Comparison of ENCODE assay signal across 1 cellular context in the genomic region with DNA sequence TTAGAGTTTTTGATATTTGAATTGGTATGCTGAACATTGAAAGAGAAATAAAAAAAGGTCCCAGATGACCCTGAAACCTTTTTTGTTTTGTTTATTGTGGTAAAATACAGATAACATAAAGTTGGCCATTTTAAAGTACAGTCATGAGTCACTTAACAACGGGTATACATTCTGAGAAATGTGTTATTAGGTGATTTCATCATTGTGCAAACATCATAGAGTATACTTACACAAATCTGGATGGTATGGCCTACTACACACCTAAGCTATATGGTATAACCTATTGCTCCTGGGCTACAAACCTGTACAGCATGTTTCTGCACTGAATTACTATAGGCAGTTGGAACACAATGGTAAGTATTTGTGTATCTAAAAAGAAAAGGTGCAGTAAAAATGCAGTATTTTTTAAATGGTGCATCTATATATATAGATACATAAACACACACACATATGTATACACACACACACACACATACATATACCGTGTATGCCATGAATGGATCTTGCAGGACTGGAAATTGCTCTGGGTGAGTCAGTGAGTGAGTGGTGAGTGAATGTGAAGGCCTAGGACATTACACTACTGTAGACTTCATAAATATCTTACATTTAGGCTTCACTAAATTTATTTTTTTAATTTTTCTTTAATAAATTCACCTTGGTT.
A peak's percentile ranks its signal among the peaks of the same experiment; 100 is the strongest.
TF ChIP-seq lines count a peak whose summit lies in the region.

No MANE protein-coding gene starts in this region.

TF ChIP-seq in HepG2, 621 proteins besides CTCF, POLR2A, EP300 and RAD21:
- TF ChIP-seq CEBPB (IDR thresholded peaks at IDR 0.05; ENCODE audit: borderline replicate concordance, low read depth, low read length) (peak; percentile 8; the same call in 1 of the 2 replicates), KLF12 (CRISPR knock-in tag; IDR thresholded peaks at IDR 0.05; ENCODE audit: borderline replicate concordance) (no peak), ISL2 (CRISPR knock-in tag; IDR thresholded peaks at IDR 0.05) (no peak)
